ENCODE assay signal across 22 cellular contexts in the genomic region with DNA sequence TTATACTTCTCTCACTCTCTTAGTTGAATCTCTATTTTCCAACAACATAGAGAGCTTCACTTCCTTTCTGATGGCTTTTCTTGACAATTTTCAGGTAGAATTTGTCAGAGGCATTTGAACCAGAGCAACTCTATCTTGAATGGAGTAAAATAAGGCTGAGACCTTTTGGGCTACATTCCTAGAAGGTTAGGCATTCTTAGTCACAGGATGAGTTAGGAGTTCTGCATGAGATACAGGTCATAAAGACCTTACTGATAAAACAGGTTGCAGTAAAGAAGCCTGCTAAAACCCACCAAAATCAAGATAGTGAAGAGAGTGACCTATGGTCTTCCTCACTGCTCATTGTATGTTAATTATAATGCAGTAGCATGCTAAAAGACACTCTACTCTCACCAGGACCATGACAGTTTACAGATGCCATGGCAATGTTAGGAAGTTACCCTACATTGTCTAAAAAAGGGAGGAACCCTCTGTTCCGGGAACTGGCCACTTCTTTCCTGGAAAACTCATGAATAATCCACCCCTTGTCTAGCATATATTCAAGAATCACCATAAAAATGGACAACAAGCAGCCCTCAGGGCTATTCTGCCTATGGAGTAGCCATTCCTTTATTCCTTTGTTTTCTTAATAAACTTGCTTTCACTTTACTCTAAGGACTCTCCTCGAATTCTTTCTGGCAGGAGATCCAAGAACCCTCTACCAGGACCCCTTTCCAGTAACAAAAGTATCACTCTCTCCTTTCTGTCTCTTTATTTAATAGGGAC.
A peak's percentile ranks its signal among the peaks of the same experiment; 100 is the strongest.
DNase-seq lines count a peak whose midpoint lies in the region; ATAC-seq, FAIRE-seq and TF ChIP-seq lines count a peak whose summit lies in the region.
"Had no signal": no experiment of that assay in that cellular context is flagged by ENCODE, and none has a peak within 500 bp of the region (broad histone marks: within the 10 kb centered on the region; RNA-seq: fewer than 3 reads in every experiment).

No MANE protein-coding gene starts in this region.

- no peak overlapping the region for H3K9ac ChIP-seq in mesendoderm (ENCODE audit: low read length)
- H3K9ac ChIP-seq: BLaER1 had no signal

- no peak overlapping the region for H3K4me3 Mint-ChIP-seq in GM23338
- H3K4me3 Mint-ChIP-seq: CD4-positive, CD25-positive, alpha-beta regulatory T cell had no signal

- no peaks in the 10 kb centered on the region for H3F3A ChIP-seq in GM23338 (replicated peaks; ENCODE audit: low read depth)

- no peak overlapping the region for H3K27ac Mint-ChIP-seq in GM23338
- H3K27ac Mint-ChIP-seq: CD4-positive, CD25-positive, alpha-beta regulatory T cell had no signal

- no peak overlapping the region for H3K56ac ChIP-seq in mesendoderm (ENCODE audit: low read length)

- TF ChIP-seq CTCF in GM23338 (conservative IDR thresholded peaks at IDR 0.05; ENCODE audit: low read depth in 2 of 2) = no peak
- no peak for TF ChIP-seq CTCF in bronchial epithelial cell (IDR thresholded peaks at IDR 0.05; ENCODE audit: insufficient read depth, low read length, severe bottlenecking)
- TF ChIP-seq CTCF in right atrium auricular region (IDR thresholded peaks at IDR 0.05) = no peak

- no peak overlapping the region for H2AFZ ChIP-seq in GM23338

- peaks cover 8% of the 10 kb centered on the region for H3K4me1 Mint-ChIP-seq in GM23338
- H3K4me1 Mint-ChIP-seq: CD4-positive, CD25-positive, alpha-beta regulatory T cell had no signal

- H4K5ac ChIP-seq in mesendoderm (ENCODE audit: low read length) = no peak overlapping the region

- H3K23ac ChIP-seq in mesendoderm (ENCODE audit: low read length) = no peak overlapping the region

- H3K36me3 ChIP-seq in GM23338 (ENCODE audit: insufficient read depth) (no peaks in the 10 kb centered on the region), bronchial epithelial cell (ENCODE audit: control insufficient read depth, insufficient read depth, low read length) (no peaks in the 10 kb centered on the region), mesendoderm (ENCODE audit: control insufficient read depth, insufficient read depth, low read length) (no peaks in the 10 kb centered on the region), right atrium auricular region (no peaks in the 10 kb centered on the region)
- H3K36me3 ChIP-seq: BLaER1 had no signal

- H2BK120ac ChIP-seq in mesendoderm (ENCODE audit: low read depth, low read length) = no peak overlapping the region

- DNase-seq in GM23338 (ENCODE audit: low spot score) (peak; percentile 14), NCI-H226 (peak; percentile 54), bronchial epithelial cell (ENCODE audit: low read depth) (peak; percentile 61), mesendoderm (peak; percentile 82), NCI-H1417 (lab: John Stamatoyannopoulos, UW) (no peak), right atrium auricular region (ENCODE audit: low spot score) (no peak), MV-4-11 (lab: John Stamatoyannopoulos, UW) (no peak)
- DNase-seq: CD4-positive, CD25-positive, alpha-beta regulatory T cell; COR-L47; GOT3; Karpas-422; NCI-H1694; NCI-H2029 treated with DMSO at 0.1 percent for 48 hours; NCI-H526 treated with DMSO at 0.1 percent for 48 hours; SHP77 treated with DMSO at 0.1 percent for 48 hours had no signal

- no CpG with 5 or more reads among the region's 2 CpGs for WGBS in mesendoderm (ENCODE audit: extremely low coverage, insufficient coverage, low lambda C conversion rate)

- H3K79me2 ChIP-seq in GM23338 (replicated peaks; ENCODE audit: insufficient read depth) (no peaks in the 10 kb centered on the region), mesendoderm (ENCODE audit: control insufficient read depth, insufficient read depth, low read length) (no peaks in the 10 kb centered on the region)

- H3K4me1 ChIP-seq in GM23338 (ENCODE audit: insufficient read depth) (peaks cover 13% of the 10 kb centered on the region), mesendoderm (ENCODE audit: control insufficient read depth, low read depth, low read length) (no peaks in the 10 kb centered on the region), right atrium auricular region (no peaks in the 10 kb centered on the region)
- H3K4me1 ChIP-seq: BLaER1 had no signal

- no peaks in the 10 kb centered on the region for H3K79me1 ChIP-seq in mesendoderm (ENCODE audit: low read length)

- ATAC-seq in GM23338 (no peak), HG02610 (IDR thresholded peaks at IDR 0.05; ENCODE audit: unreplicated experiment) (no peak)
- ATAC-seq: HCT116, Panc1 had no signal

- H3K27me3 Mint-ChIP-seq in GM23338 (ENCODE audit: insufficient read depth, low read depth, poor library complexity) = peaks cover 3% of the 10 kb centered on the region
- H3K27me3 Mint-ChIP-seq: CD4-positive, CD25-positive, alpha-beta regulatory T cell had no signal

- H3K27me3 ChIP-seq in GM23338 (ENCODE audit: insufficient read depth) (no peaks in the 10 kb centered on the region), bronchial epithelial cell (ENCODE audit: control insufficient read depth, insufficient read depth, low read length) (no peaks in the 10 kb centered on the region), mesendoderm (ENCODE audit: insufficient read depth, low read length, poor library complexity) (no peaks in the 10 kb centered on the region), right atrium auricular region (no peaks in the 10 kb centered on the region)
- H3K27me3 ChIP-seq: BLaER1 had no signal

- no peaks in the 10 kb centered on the region for H4K20me1 ChIP-seq in GM23338 (replicated peaks; ENCODE audit: insufficient read depth)
- H4K20me1 ChIP-seq: BLaER1 had no signal

- no peak overlapping the region for H3K4ac ChIP-seq in mesendoderm (ENCODE audit: low read depth, low read length)

- H3K27ac ChIP-seq in GM23338 (ENCODE audit: low read depth) (no peak overlapping the region), mesendoderm (ENCODE audit: low read depth, low read length) (no peak overlapping the region), right atrium auricular region (no peak overlapping the region)
- H3K27ac ChIP-seq: BLaER1, HL-60, RWPE1 had no signal

- no peaks in the 10 kb centered on the region for H3K9me3 Mint-ChIP-seq in GM23338

- H4K8ac ChIP-seq in mesendoderm (ENCODE audit: low read depth, low read length) = no peak overlapping the region

- no peaks in the 10 kb centered on the region for H3K9me3 ChIP-seq in right atrium auricular region
- H3K9me3 ChIP-seq: BLaER1 had no signal

- H3K4me3 ChIP-seq in GM23338 (no peak overlapping the region), bronchial epithelial cell (ENCODE audit: low read depth, low read length) (no peak overlapping the region), mesendoderm (ENCODE audit: low read length) (no peak overlapping the region), right atrium auricular region (no peak overlapping the region)
- H3K4me3 ChIP-seq: BLaER1 had no signal

- H3K36me3 Mint-ChIP-seq in GM23338 (ENCODE audit: low read depth) = no peaks in the 10 kb centered on the region
- H3K36me3 Mint-ChIP-seq: CD4-positive, CD25-positive, alpha-beta regulatory T cell had no signal

- no peak overlapping the region for H3K4me2 ChIP-seq in GM23338
- no peak overlapping the region for H3K4me2 ChIP-seq in mesendoderm (ENCODE audit: low read length)
- H3K4me2 ChIP-seq: BLaER1 had no signal

- no peak overlapping the region for H2BK5ac ChIP-seq in mesendoderm (ENCODE audit: low read length)

- H3K9me2 ChIP-seq in GM23338 (ENCODE audit: insufficient read depth) = peaks cover 5% of the 10 kb centered on the region; the same call in 1 of the 2 replicates

- H2BK15ac ChIP-seq in mesendoderm (replicated peaks; ENCODE audit: low read depth) = no peak overlapping the region

- H2AK5ac ChIP-seq in mesendoderm (ENCODE audit: low read length) = no peak overlapping the region

- no peak for FAIRE-seq in bronchial epithelial cell (lab: Jason Lieb, UNC)
- FAIRE-seq: G401.6 had no signal

- H3K18ac ChIP-seq in mesendoderm (ENCODE audit: low read length) = no peak overlapping the region

TF ChIP-seq in GM23338, 12 proteins besides CTCF, POLR2A, EP300 and RAD21 (continues in another document):
- TF ChIP-seq JUNB (IDR thresholded peaks at IDR 0.05; ENCODE audit: unreplicated experiment) = no peak

Comparison
In these comparisons a context has a peak if more than half of its experiments do, and no peak if none do; other contexts are left out.
1. DNase-seq: peak in GM23338 (single experiment), NCI-H226 (single experiment), bronchial epithelial cell (single experiment) and mesendoderm (single experiment); none in NCI-H1417 (0 of 3), right atrium auricular region (single experiment) and MV-4-11 (single experiment).